ENCODE assay signal across 8 cellular contexts in the genomic region with DNA sequence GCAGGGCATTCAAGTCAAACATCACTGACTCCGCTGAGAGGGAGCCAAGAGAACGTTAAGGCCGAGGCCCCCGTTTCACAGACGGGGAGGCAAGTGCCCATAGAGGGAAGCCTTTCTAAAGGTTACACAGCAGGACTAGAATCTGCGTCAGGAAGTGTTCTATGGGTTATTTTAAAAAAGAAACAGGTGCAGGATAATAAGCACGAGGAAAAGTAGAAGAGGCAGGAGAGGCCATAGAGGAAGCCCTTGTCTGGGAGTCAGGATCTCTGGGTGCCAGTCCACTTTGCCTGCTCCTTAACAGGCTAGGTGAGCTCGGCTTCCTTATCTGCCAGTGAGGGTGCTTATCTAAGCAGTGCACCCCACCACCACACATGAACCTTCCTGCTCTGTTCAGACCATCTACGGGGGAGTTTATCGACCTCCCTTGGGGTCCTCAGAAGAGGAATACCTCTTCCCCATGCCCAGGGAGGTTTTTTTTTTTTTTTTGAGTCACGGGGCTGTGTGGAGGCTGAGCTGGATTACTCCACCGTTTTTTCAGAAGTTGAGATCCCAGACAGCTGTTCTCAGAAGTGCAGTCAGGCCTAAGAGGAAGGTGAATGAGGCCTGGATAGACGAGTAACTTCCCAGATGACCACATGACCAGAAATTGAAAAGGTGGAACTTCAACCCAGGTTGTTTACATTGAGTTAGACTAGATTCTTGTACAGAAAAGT. TPM values are rescaled to one million over a fixed set of nuclear protein-coding genes. Genes with fewer than 3 reads are reported as not detected.
A peak's percentile ranks its signal among the peaks of the same experiment; 100 is the strongest.
DNase-seq lines count a peak whose midpoint lies in the region; ATAC-seq, FAIRE-seq and TF ChIP-seq lines count a peak whose summit lies in the region.

No MANE protein-coding gene starts in this region.

- peaks cover 38 to 45% (median 43%) of the 10 kb centered on the region in 4 donors for H3K4me1 ChIP-seq in upper lobe of left lung

- TF ChIP-seq CTCF in bronchial epithelial cell (IDR thresholded peaks at IDR 0.05; ENCODE audit: insufficient read depth, low read length, severe bottlenecking) (no peak), upper lobe of left lung (IDR thresholded peaks at IDR 0.05) (no peak), D721Med (IDR thresholded peaks at IDR 0.05; ENCODE audit: insufficient read depth, missing control alignments) (no peak)

- FAIRE-seq in bronchial epithelial cell (lab: Jason Lieb, UNC) (no peak), D721Med (lab: Jason Lieb, UNC) (no peak)

- H3K27ac ChIP-seq in upper lobe of left lung, result peak overlapping the region; percentile 90 to 98 (median 98)

- peak overlapping the region; percentile 96 for H3K27ac Mint-ChIP-seq in activated naive CD4-positive, alpha-beta T cell treated with anti-CD3 and anti-CD28 coated beads, Interleukin-2, amount 10 ng/mL, durations not matched to agents 7 days and 5 days

- CTCF ChIA-PET in activated naive CD4-positive, alpha-beta T cell treated with anti-CD3 and anti-CD28 coated beads, Interleukin-2, amount 10 ng/mL, durations not matched to agents 7 days and 5 days (lab: Charles Lee), result interaction anchor here (0.6 to 3.9 kb wide), 11 partner anchors 9 to 350 kb away, joined by 3 to 61 read pairs (median 4); no protein-coding TSS in a partner anchor

- H3K36me3 Mint-ChIP-seq in activated naive CD4-positive, alpha-beta T cell treated with anti-CD3 and anti-CD28 coated beads, Interleukin-2, amount 10 ng/mL, durations not matched to agents 7 days and 5 days, result peaks cover 16% of the 10 kb centered on the region

- H3K4me3 ChIP-seq in bronchial epithelial cell (ENCODE audit: low read depth, low read length) (peak overlapping the region; percentile 92), upper lobe of left lung (peak overlapping the region in 3 of 4 donors; percentile 79 to 99 (median 80))

- peak overlapping the region; percentile 80 for H3K4me3 Mint-ChIP-seq in activated naive CD4-positive, alpha-beta T cell treated with anti-CD3 and anti-CD28 coated beads, Interleukin-2, amount 10 ng/mL, durations not matched to agents 7 days and 5 days

- 11 to 13% methylated on average over 13 of the region's 13 CpGs for WGBS in upper lobe of left lung, 2 donors

- H3K36me3 ChIP-seq in bronchial epithelial cell (ENCODE audit: control insufficient read depth, insufficient read depth, low read length), result no peaks in the 10 kb centered on the region
- no peaks in the 10 kb centered on the region for H3K36me3 ChIP-seq in upper lobe of left lung

- no peaks in the 10 kb centered on the region for H3K9me3 Mint-ChIP-seq in activated naive CD4-positive, alpha-beta T cell treated with anti-CD3 and anti-CD28 coated beads, Interleukin-2, amount 10 ng/mL, durations not matched to agents 7 days and 5 days

- no peak for DNase-seq in activated naive CD4-positive, alpha-beta T cell treated with anti-CD3 and anti-CD28 coated beads, Interleukin-2, amount 10 ng/mL, durations not matched to agents 7 days and 5 days
- no peak for DNase-seq in activated naive CD4-positive, alpha-beta T cell treated with Interleukin-2 at 50 U/mL for 16 hours
- DNase-seq in NCI-H526 treated with DMSO at 0.1 percent for 48 hours (lab: John Stamatoyannopoulos, UW), result peak; percentile 73
- no peak for DNase-seq in bronchial epithelial cell (ENCODE audit: low read depth)
- DNase-seq in lung microvascular endothelial cell (ENCODE audit: low read depth in 2 of 2), result peak; percentile 5 to 21
- DNase-seq in upper lobe of left lung, result peak in 1 of 2 donors; percentile 62
- no peak for DNase-seq in D721Med (ENCODE audit: insufficient read length, low spot score)

- H3K4me1 Mint-ChIP-seq in activated naive CD4-positive, alpha-beta T cell treated with anti-CD3 and anti-CD28 coated beads, Interleukin-2, amount 10 ng/mL, durations not matched to agents 7 days and 5 days, result peaks cover 54% of the 10 kb centered on the region

- H3K27me3 Mint-ChIP-seq in activated naive CD4-positive, alpha-beta T cell treated with anti-CD3 and anti-CD28 coated beads, Interleukin-2, amount 10 ng/mL, durations not matched to agents 7 days and 5 days, result peaks cover 4% of the 10 kb centered on the region

- no peak for TF ChIP-seq EP300 in upper lobe of left lung (IDR thresholded peaks at IDR 0.05)

- no peaks in the 10 kb centered on the region for H3K9me3 ChIP-seq in upper lobe of left lung

- H3K27me3 ChIP-seq in bronchial epithelial cell (ENCODE audit: control insufficient read depth, insufficient read depth, low read length) (no peaks in the 10 kb centered on the region), upper lobe of left lung (no peaks in the 10 kb centered on the region)

- no peak for TF ChIP-seq POLR2A in upper lobe of left lung (IDR thresholded peaks at IDR 0.05)

- peak in 1 of 2 donors; percentile 1 for ATAC-seq in upper lobe of left lung (ENCODE audit: low FRiP score in 2 of 2)
- ATAC-seq in HG03097 (IDR thresholded peaks at IDR 0.05; ENCODE audit: low FRiP score, unreplicated experiment), result no peak

RNA-seq across cellular contexts. Expression of gene FCHSD2, which starts 1.2 kb away (rescaled TPM):
- total RNA-seq in bronchial epithelial cell, result 3.6 and 10.0 TPM in 2 replicates
- total RNA-seq in lung microvascular endothelial cell, result 13.7 and 15.9 TPM in 2 replicates
- total RNA-seq in upper lobe of left lung, result 10 to 100 TPM; 22.5 to 55.6 (median 42.7) TPM

Comparison
In these comparisons a context has a peak if more than half of its experiments do, and no peak if none do; other contexts are left out.
1. DNase-seq: peak in NCI-H526 treated with DMSO at 0.1 percent for 48 hours (single experiment) and lung microvascular endothelial cell (2 of 2); none in activated naive CD4-positive, alpha-beta T cell treated with anti-CD3 and anti-CD28 coated beads, Interleukin-2, amount 10 ng/mL, durations not matched to agents 7 days and 5 days (single experiment), activated naive CD4-positive, alpha-beta T cell treated with Interleukin-2 at 50 U/mL for 16 hours (single experiment), bronchial epithelial cell (single experiment) and D721Med (single experiment).